ENCODE assay signal across 8 cellular contexts in the genomic region with DNA sequence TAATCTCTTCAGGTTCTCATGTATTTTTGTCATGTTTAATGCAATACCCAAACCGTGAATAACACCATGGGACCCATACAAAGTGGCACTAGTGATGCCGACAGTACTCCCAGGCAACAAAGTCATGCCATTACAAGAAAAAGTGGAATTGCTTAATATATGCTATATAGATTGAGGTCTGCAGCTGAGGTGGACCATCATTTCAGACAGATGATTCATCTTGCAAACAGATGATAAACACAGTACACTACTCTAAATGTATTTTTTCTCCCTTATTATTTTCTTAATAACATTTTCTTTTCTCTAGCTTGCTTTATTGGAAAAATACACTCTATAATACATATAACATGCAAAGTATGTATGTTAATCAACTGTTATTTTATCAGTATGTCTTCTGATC. TPM values are rescaled to one million over a fixed set of nuclear protein-coding genes. Genes with fewer than 3 reads are reported as not detected.
"Had no signal": no experiment of that assay in that cellular context is flagged by ENCODE, and none has a peak within 500 bp of the region (broad histone marks: within the 10 kb centered on the region; RNA-seq: fewer than 3 reads in every experiment).

No MANE protein-coding gene starts in this region.

- H3K4me2 ChIP-seq: GM23338 had no signal

- H3K9me3 Mint-ChIP-seq: GM23338, H9 had no signal

- FAIRE-seq: H1, H54, HTR-8/SVneo had no signal

- H3K4me3 ChIP-seq: GM23338 had no signal

- H3K27ac Mint-ChIP-seq: GM23338, H9 had no signal

- DNase-seq: H9, HCEC 1CT, IMR-90 had no signal

- ATAC-seq: GM23338 had no signal

- H2AFZ ChIP-seq: GM23338 had no signal

RNA-seq across cellular contexts. Expression of gene PCDH15, which starts 14.6 kb away (rescaled TPM):
- total RNA-seq: H1, HT-29, IMR-90 had no signal
- polyA plus RNA-seq: IMR-90 had no signal
